Comparison of ENCODE assay signal across 16 cellular contexts in genomic region chr16:57637424-57637823, GRCh38. TPM values are rescaled to one million over a fixed set of nuclear protein-coding genes. Genes with fewer than 3 reads are reported as not detected.
DNase-seq lines count a peak whose midpoint lies in the region; FAIRE-seq and TF ChIP-seq lines count a peak whose summit lies in the region.
"Had no signal": no experiment of that assay in that cellular context is flagged by ENCODE, and none has a peak within 500 bp of the region (broad histone marks: within the 10 kb centered on the region; RNA-seq: fewer than 3 reads in every experiment).

No MANE protein-coding gene starts in this region.

- H3K36me3 ChIP-seq in kidney (ENCODE audit: control insufficient read depth in 1 of 2, insufficient read depth in 2 of 2, low read length in 2 of 2) (peaks cover 3 to 6% of the 10 kb centered on the region in 2 donors), prostate gland (no peaks in the 10 kb centered on the region)

- in situ Hi-C loops in KBM-7 (cut with MboI; ENCODE audit: low pct_unique_long_range_greater_than_20kb, low sequenced_read_pairs): no loop called here

- no peak for TF ChIP-seq POLR2A in prostate gland (IDR thresholded peaks at IDR 0.05)

- H3K27ac ChIP-seq in kidney (ENCODE audit: low read depth in 2 of 2, low read length in 2 of 2) (peak overlapping the region; percentile 65 to 98), prostate gland (peak overlapping the region; percentile 41 to 46)

- H3K4me1 ChIP-seq in kidney (ENCODE audit: control insufficient read depth in 1 of 2, insufficient read depth in 1 of 2, low read depth in 1 of 2, low read length in 2 of 2): peaks cover 56 to 68% of the 10 kb centered on the region in 2 donors
- peaks cover 16% of the 10 kb centered on the region for H3K4me1 ChIP-seq in prostate gland (replicated peaks)

- H3K4me3 ChIP-seq in kidney (ENCODE audit: low read length in 2 of 2): peak overlapping the region in 1 of 2 donors; percentile 10
- H3K4me3 ChIP-seq in prostate gland: no peak overlapping the region

- peak; percentile 80 for DNase-seq in COLO829 (ENCODE audit: low spot score)
- peak; percentile 35 for DNase-seq in cerebellum (ENCODE audit: low spot score)
- no peak for DNase-seq in kidney
- no peak for DNase-seq in prostate gland (ENCODE audit: low spot score)
- no peak for DNase-seq in EL
- no peak for DNase-seq in kidney glomerular epithelial cell (lab: John Stamatoyannopoulos, UW)
- no peak for DNase-seq in KBM-7
- no peak for DNase-seq in RPMI8226
- DNase-seq: activated CD4-positive, alpha-beta memory T cell treated with anti-CD3 and anti-CD28 coated beads for 36 hours; AML-193; effector CD8-positive, alpha-beta T cell; GF-D8; NCI-H1436; stimulated activated CD4-positive, alpha-beta T cell treated with anti-CD3 and anti-CD28 coated beads, Interleukin-4, amount 100 ng/mL, for 4 hours; T-helper 17 cell had no signal

- H3K9me3 ChIP-seq in kidney (ENCODE audit: control insufficient read depth in 1 of 2, low read length in 2 of 2) (no peaks in the 10 kb centered on the region), prostate gland (no peaks in the 10 kb centered on the region)

- WGBS in prostate gland: 25% methylated on average over 8 of the region's 8 CpGs

- intact Hi-C loops in kidney (cut with DNase I) (no loop called here), prostate gland (cut with DNase I) (no loop called here)

- no peak for FAIRE-seq in kidney (lab: Jason Lieb, UNC)

- H3K9ac ChIP-seq in kidney (ENCODE audit: low read length in 2 of 2): peak overlapping the region in 1 of 2 donors; percentile 62

- TF ChIP-seq CTCF in kidney (IDR thresholded peaks at IDR 0.05; ENCODE audit: borderline replicate concordance, extremely low read depth, insufficient read depth) (no peak), prostate gland (IDR thresholded peaks at IDR 0.05) (no peak)

- no peaks in the 10 kb centered on the region for H3K27me3 ChIP-seq in prostate gland (replicated peaks; ENCODE audit: insufficient read depth)

RNA-seq across cellular contexts. Expression of gene ADGRG1, which starts 9.0 kb away (rescaled TPM):
- total RNA-seq in cerebellum (109 TPM), kidney (351 TPM), prostate gland (100 to 1,000 TPM in 1 of 2 donors, 10 to 100 TPM in 1; 78.5 to 347 TPM)
- 188 TPM for polyA plus RNA-seq in kidney (ENCODE audit: insufficient read depth, low read depth, low replicate concordance)

RNA-seq across cellular contexts. Expression of gene ADGRG3, which starts 30.7 kb away (rescaled TPM):
- total RNA-seq in cerebellum: 0.27 TPM
- 1.8 TPM for total RNA-seq in kidney
- polyA plus RNA-seq in kidney (ENCODE audit: insufficient read depth, low read depth, low replicate concordance): 0.17 TPM
- not detected for total RNA-seq in prostate gland
- total RNA-seq: activated CD4-positive, alpha-beta memory T cell treated with anti-CD3 and anti-CD28 coated beads for 36 hours; osteocyte had no signal

RNA-seq across cellular contexts. Expression of gene DRC7, which starts 57.2 kb away (rescaled TPM):
- 1.00 TPM for total RNA-seq in cerebellum
- total RNA-seq in kidney: 3.2 TPM
- 1.8 TPM for polyA plus RNA-seq in kidney (ENCODE audit: insufficient read depth, low read depth, low replicate concordance)
- total RNA-seq in prostate gland: 1 to 10 TPM in 1 of 2 donors, not detected in 1; 5.5 TPM
- total RNA-seq: activated CD4-positive, alpha-beta memory T cell treated with anti-CD3 and anti-CD28 coated beads for 36 hours; osteocyte had no signal

Comparison
In these comparisons a context has a peak if more than half of its experiments do, and no peak if none do; other contexts are left out.
1. DNase-seq: peak in COLO829 (single experiment) and cerebellum (single experiment); none in kidney (single experiment), prostate gland (single experiment), EL (single experiment), kidney glomerular epithelial cell (single experiment), KBM-7 (single experiment) and RPMI8226 (single experiment).